23 cellular contexts compared by ENCODE assay signal in the genomic region with DNA sequence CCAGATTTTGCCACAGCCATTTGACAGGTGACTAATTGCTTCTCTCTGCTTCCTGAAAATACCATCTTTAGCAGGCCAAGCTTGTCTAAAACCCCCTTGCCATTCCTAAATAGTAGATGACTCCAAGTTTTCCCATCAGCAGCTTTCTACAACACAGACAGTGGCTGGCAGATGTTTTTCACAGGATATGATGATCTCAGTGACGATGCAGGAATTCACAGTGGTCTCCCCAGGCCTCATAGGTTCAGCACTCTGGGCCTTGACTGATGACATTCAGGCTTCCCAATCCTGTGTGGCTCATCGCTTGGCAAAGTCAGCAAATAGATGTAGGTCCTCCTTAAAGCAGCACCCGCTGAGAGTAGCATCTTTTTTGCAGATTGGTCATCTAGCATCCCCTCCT.
A peak's percentile ranks its signal among the peaks of the same experiment; 100 is the strongest.
DNase-seq lines count a peak whose midpoint lies in the region; ATAC-seq and TF ChIP-seq lines count a peak whose summit lies in the region.
"Had no signal": no experiment of that assay in that cellular context is flagged by ENCODE, and none has a peak within 500 bp of the region (broad histone marks: within the 10 kb centered on the region; RNA-seq: fewer than 3 reads in every experiment).

No MANE protein-coding gene starts in this region.

- no peak for ATAC-seq in GM18520 (IDR thresholded peaks at IDR 0.05; ENCODE audit: unreplicated experiment)
- ATAC-seq in left ventricle myocardium superior, result no peak
- ATAC-seq: activated T-cell treated with anti-CD3 and anti-CD28 coated beads, Interleukin-2, amount 50 U/mL, for 72 hours; esophagus mucosa; stimulated activated memory B cell treated with anti-CD40 and anti-IgM and Interleukin-4, amounts not matched to agents 10 μg/mL and 1 μg/mL and 100 μg/mL, for 72 hours had no signal

- DNase-seq in HT1080 (ENCODE audit: low read depth), result peak; percentile 38
- DNase-seq in cardiac fibroblast (ENCODE audit: low read depth in 2 of 2), result peak; percentile 61 to 93
- peak; percentile 5 for DNase-seq in kidney tubule cell (ENCODE audit: low spot score)
- no peak for DNase-seq in NCI-H2196 treated with DMSO at 0.1 percent for 48 hours (lab: John Stamatoyannopoulos, UW; ENCODE audit: unreplicated experiment)
- DNase-seq in activated CD4-positive, alpha-beta T cell treated with anti-CD3 and anti-CD28 coated beads, Interleukin-2, amount 50 U/mL, for 4 hours, result no peak
- no peak for DNase-seq in left ventricle myocardium superior
- DNase-seq: 8988T; activated CD4-positive, alpha-beta T cell treated with anti-CD3 and anti-CD28 coated beads for 4 hours; activated naive CD4-positive, alpha-beta T cell treated with anti-CD3 and anti-CD28 coated beads, Interleukin-2, amount 10 ng/mL, durations not matched to agents 7 days and 5 days; activated T-cell treated with anti-CD3 and anti-CD28 coated beads, Interleukin-2, amount 50 U/mL, for 72 hours; anterior cingulate cortex; BE2C; DMS53; kidney glomerular epithelial cell; NCI-H187 treated with DMSO at 0.1 percent for 48 hours; NCI-H345; occipital lobe; RPMI8226; stimulated activated CD4-positive, alpha-beta T cell treated with anti-CD3 and anti-CD28 coated beads, Interleukin-4, amount 100 ng/mL, for 1 hour had no signal

- H3K79me2 ChIP-seq in ACC112 (ENCODE audit: control insufficient read depth, insufficient read depth, low read length, unreplicated experiment), result peaks cover 9% of the 10 kb centered on the region

- H3K27ac ChIP-seq in ACC112 (ENCODE audit: low read depth, low read length), result peak overlapping the region; percentile 40

- H2AFZ ChIP-seq in ACC112 (ENCODE audit: low read length, unreplicated experiment), result no peak overlapping the region

- no peaks in the 10 kb centered on the region for H3K27me3 ChIP-seq in ACC112 (ENCODE audit: insufficient read depth, low read length)
- H3K27me3 ChIP-seq: BE2C had no signal

- intact Hi-C loops in left ventricle myocardium superior (cut with micrococcal nuclease), result no loop called here

- 0 out of 2 replicates have a peak, but pooled peaks cover 3% of the 10 kb centered on the region for H3K36me3 ChIP-seq in ACC112 (ENCODE audit: insufficient read depth, low read length)
- H3K36me3 ChIP-seq: BE2C had no signal

- H3K4me1 ChIP-seq in ACC112 (ENCODE audit: control insufficient read depth, insufficient read depth, low read length, unreplicated experiment), result peaks cover 56% of the 10 kb centered on the region

- no peak for TF ChIP-seq CTCF in cardiac fibroblast (IDR thresholded peaks at IDR 0.05; ENCODE audit: low read depth, low read length)

- H3K4me3 ChIP-seq in ACC112 (ENCODE audit: low read depth, low read length) (no peak overlapping the region), cardiac fibroblast (replicated peaks in 1 of 2; ENCODE audit: low read depth in 2 of 2, low read length in 2 of 2) (no peak overlapping the region)

Comparison
In these comparisons a context has a peak if more than half of its experiments do, and no peak if none do; other contexts are left out.
1. DNase-seq: peak in HT1080 (single experiment), cardiac fibroblast (2 of 2) and kidney tubule cell (single experiment); none in NCI-H2196 treated with DMSO at 0.1 percent for 48 hours (single experiment), activated CD4-positive, alpha-beta T cell treated with anti-CD3 and anti-CD28 coated beads, Interleukin-2, amount 50 U/mL, for 4 hours (0 of 2) and left ventricle myocardium superior (single experiment).